Comparison of ENCODE assay signal across 13 cellular contexts in genomic region chr7:129066290-129067131, GRCh38. TPM values are rescaled to one million over a fixed set of nuclear protein-coding genes. Genes with fewer than 3 reads are reported as not detected.
DNase-seq lines count a peak whose midpoint lies in the region; ATAC-seq, FAIRE-seq and TF ChIP-seq lines count a peak whose summit lies in the region.
"Had no signal": no experiment of that assay in that cellular context is flagged by ENCODE, and none has a peak within 500 bp of the region (broad histone marks: within the 10 kb centered on the region; RNA-seq: fewer than 3 reads in every experiment).

No MANE protein-coding gene starts in this region.

- 0 out of 2 replicates have a peak overlapping the region, but pooled peaks have one; percentile 3 for H3K4ac ChIP-seq in IMR-90 (ENCODE audit: low read depth, low read length)

- no peaks in the 10 kb centered on the region for H3K79me1 ChIP-seq in IMR-90 (ENCODE audit: low read depth in 1 of 2, low read length in 2 of 2)

- TF ChIP-seq RAD21 in IMR-90 (IDR thresholded peaks at IDR 0.05; ENCODE audit: low read length) (no peak), GM12878 (IDR thresholded peaks at IDR 0.05; ENCODE audit: insufficient read depth, low read depth, low read length) (no peak)

- no peak overlapping the region for H3K18ac ChIP-seq in IMR-90 (ENCODE audit: low read depth, low read length)

- no peak overlapping the region for H2AK5ac ChIP-seq in IMR-90 (ENCODE audit: low read depth, low read length)

- H4K8ac ChIP-seq in IMR-90 (ENCODE audit: low read depth in 2 of 2, low read length in 2 of 2) = no peak overlapping the region

- no peaks in the 10 kb centered on the region for H3K4me1 Mint-ChIP-seq in immature natural killer cell
- H3K4me1 Mint-ChIP-seq: T-cell had no signal

- no peak overlapping the region for H3K4me3 ChIP-seq in IMR-90 (ENCODE audit: insufficient read depth, low read depth, low read length)
- no peak overlapping the region for H3K4me3 ChIP-seq in GM12878
- H3K4me3 ChIP-seq: psoas muscle had no signal

- ATAC-seq in IMR-90 (ENCODE audit: low read depth) (peak; percentile 97), GM12878 (peak; percentile 35), GM19452 (IDR thresholded peaks at IDR 0.05; ENCODE audit: unreplicated experiment) (no peak), GM21619 (IDR thresholded peaks at IDR 0.05; ENCODE audit: unreplicated experiment) (no peak)
- ATAC-seq: psoas muscle, T-cell had no signal

- WGBS in IMR-90 (ENCODE audit: extremely low coverage in 2 of 2, insufficient read length in 1 of 2), 2 experiments = 72% methylated on average over 5 of the region's 11 CpGs; no CpG with 5 or more reads in 1 of the 2 experiments
- whole genome bisulfite sequencing in GM12878 (ENCODE audit: insufficient coverage, insufficient replicate concordance, low lambda C conversion rate, missing lambda C conversion rate) = 88% methylated on average over 11 of the region's 11 CpGs

- no peaks in the 10 kb centered on the region for H3K9me1 ChIP-seq in IMR-90 (ENCODE audit: insufficient read depth, low read length)

- no peak overlapping the region for H4K91ac ChIP-seq in IMR-90 (ENCODE audit: insufficient read depth, low read depth, low read length)

- no peak overlapping the region for H2BK20ac ChIP-seq in IMR-90 (ENCODE audit: low read depth, low read length)

- RAD21 ChIA-PET in GM12878 (lab: Charles Lee; ENCODE audit: unreplicated experiment) = interaction anchor here (1.2 to 6.0 kb wide), 6 partner anchors 7 to 134 kb away, joined by 3 to 60 read pairs (median 5); no protein-coding TSS in a partner anchor

- SMC1A ChIA-PET in GM12878 (lab: Charles Lee; ENCODE audit: uncharacterized antibody, unreplicated experiment) = interaction anchor here (0.9 to 5.7 kb wide), 6 partner anchors 14 to 111 kb away, joined by 3 to 77 read pairs (median 5); partner anchors contain the start of gene TNPO3

- intact Hi-C loops in IMR-90 (cut with micrococcal nuclease) = no loop called here
- intact Hi-C loops in GM12878 (cut with micrococcal nuclease; ENCODE audit: unreplicated experiment) = no loop called here

- DNase-seq in Caki2 (ENCODE audit: low read depth) (peak; percentile 95), IMR-90 (peak; percentile 77), GM12878 (ENCODE audit: low read depth, low spot score) (no peak), kidney glomerular epithelial cell (lab: John Stamatoyannopoulos, UW) (peak; percentile 58), SKM-1 (lab: John Stamatoyannopoulos, UW; ENCODE audit: unreplicated experiment) (no peak), immature natural killer cell (no peak)
- DNase-seq: activated effector memory CD4-positive, alpha-beta T cell treated with Interleukin-2 at 50 U/mL for 16 hours; GDM1; psoas muscle; T-cell had no signal

- H4K20me1 ChIP-seq in IMR-90 (ENCODE audit: insufficient read depth, low read length) (no peaks in the 10 kb centered on the region), GM12878 (ENCODE audit: control insufficient read depth, insufficient read depth) (no peaks in the 10 kb centered on the region)

- TF ChIP-seq POLR2A in IMR-90 (IDR thresholded peaks at IDR 0.05; ENCODE audit: low read depth, low read length) = no peak
- TF ChIP-seq POLR2A in GM12878 (IDR thresholded peaks at IDR 0.05; ENCODE audit: low read depth, low read length) = no peak

- H4K5ac ChIP-seq in IMR-90 (ENCODE audit: low read depth, low read length) = no peak overlapping the region

- H3K27me3 ChIP-seq in IMR-90 (ENCODE audit: control insufficient read depth, insufficient read depth, low read length) = peaks cover 8% of the 10 kb centered on the region
- no peaks in the 10 kb centered on the region for H3K27me3 ChIP-seq in GM12878 (replicated peaks in 1 of 2; ENCODE audit: control insufficient read depth in 2 of 2, insufficient read depth in 2 of 2, low read length in 1 of 2)

- H3K4me2 ChIP-seq in IMR-90 (ENCODE audit: low read depth, low read length) = no peak overlapping the region
- no peak overlapping the region for H3K4me2 ChIP-seq in GM12878 (ENCODE audit: control insufficient read depth, insufficient read depth)

- H3K4me1 ChIP-seq in IMR-90 (ENCODE audit: control insufficient read depth, insufficient read depth, low read length) = peaks cover 4% of the 10 kb centered on the region; the same call in 1 of the 2 replicates
- no peaks in the 10 kb centered on the region for H3K4me1 ChIP-seq in GM12878 (ENCODE audit: control insufficient read depth, insufficient read depth, low read length)
- H3K4me1 ChIP-seq: psoas muscle had no signal

- H3K27ac ChIP-seq in IMR-90 (ENCODE audit: insufficient read depth, low read length) (no peak overlapping the region), GM12878 (ENCODE audit: control insufficient read depth, insufficient read depth) (no peak overlapping the region)
- H3K27ac ChIP-seq: psoas muscle had no signal

- no peak for TF ChIP-seq EP300 in GM12878 (IDR thresholded peaks at IDR 0.05; ENCODE audit: borderline replicate concordance in 1 of 2, control insufficient read depth in 1 of 2, low read depth in 2 of 2, low read length in 2 of 2)

- H2BK5ac ChIP-seq in IMR-90 (ENCODE audit: low read depth, low read length, poor library complexity, severe bottlenecking) = no peak overlapping the region

- no peaks in the 10 kb centered on the region for H3K79me2 ChIP-seq in GM12878 (ENCODE audit: control insufficient read depth, insufficient read depth, low read length)

- H3K27ac Mint-ChIP-seq in immature natural killer cell = no peak overlapping the region
- H3K27ac Mint-ChIP-seq: T-cell had no signal

- CTCF ChIA-PET in IMR-90 (lab: Yijun Ruan, JAX) (no interaction called here), GM12878 (lab: Yijun Ruan, JAX) (interaction anchor here (0.8 to 6.1 kb wide), 6 partner anchors 8 to 145 kb away, joined by 3 to 51 read pairs (median 5); no protein-coding TSS in a partner anchor)

- POLR2A ChIA-PET in IMR-90 (lab: Charles Lee; ENCODE audit: unreplicated experiment) (no interaction called here), GM12878 (lab: Charles Lee) (interaction anchor here (1.2 to 4.1 kb wide), 2 partner anchors 12 to 24 kb away, joined by 3 to 30 read pairs; partner anchors contain the start of gene TNPO3)

- H3K14ac ChIP-seq in IMR-90 (replicated peaks; ENCODE audit: low read depth, low read length) = no peak overlapping the region

- no peak overlapping the region for H2AK9ac ChIP-seq in IMR-90 (replicated peaks; ENCODE audit: low read depth, low read length, poor library complexity)

- H3K27me3 Mint-ChIP-seq in immature natural killer cell (ENCODE audit: low read depth in 3 of 3) = peaks cover 2 to 17% (median 3%) of the 10 kb centered on the region in 3 donors

- no peak overlapping the region for H3K4me3 Mint-ChIP-seq in immature natural killer cell
- H3K4me3 Mint-ChIP-seq: T-cell had no signal

- BruUV-seq in IMR-90 (replicated peaks; lab: Mats Ljungman, UMichigan) (no TSS peak), GM12878 (replicated peaks; lab: Mats Ljungman, UMichigan) (no TSS peak)

- H3K36me3 Mint-ChIP-seq in immature natural killer cell = no peaks in the 10 kb centered on the region

- H3K23ac ChIP-seq in IMR-90 (ENCODE audit: low read depth, low read length) = no peak overlapping the region

- no peak overlapping the region for H2BK120ac ChIP-seq in IMR-90 (ENCODE audit: low read depth, low read length)

- no peaks in the 10 kb centered on the region for H3K36me3 ChIP-seq in IMR-90 (ENCODE audit: control insufficient read depth, insufficient read depth, low read length)
- H3K36me3 ChIP-seq in GM12878 (ENCODE audit: control insufficient read depth in 2 of 2, insufficient read depth in 2 of 2, low read length in 1 of 2) = no peaks in the 10 kb centered on the region

- H2BK15ac ChIP-seq in IMR-90 (ENCODE audit: low read depth, low read length) = no peak overlapping the region

- FAIRE-seq in GM12878 (lab: Jason Lieb, UNC) = no peak
- FAIRE-seq: frontal cortex had no signal

- dilution Hi-C loops in IMR-90 (cut with HindIII; ENCODE audit: low sequenced_read_pairs, unreplicated experiment) = no loop called here

- no peak overlapping the region for H3K56ac ChIP-seq in IMR-90 (ENCODE audit: extremely low read depth, insufficient read depth, low read length)

- TF ChIP-seq CTCF in IMR-90 (conservative IDR thresholded peaks at IDR 0.05; ENCODE audit: low read depth, low read length) (no peak), GM12878 (IDR thresholded peaks at IDR 0.05 in 2 of 3, conservative IDR thresholded peaks at IDR 0.05 in 1 of 3; ENCODE audit: control insufficient read depth in 2 of 3, extremely low read depth in 1 of 3, insufficient read depth in 1 of 3, low read depth in 3 of 3, low read length in 3 of 3) (no peak)

- H3K9me3 Mint-ChIP-seq in immature natural killer cell = peaks cover 0 to 1% (median 0%) of the 10 kb centered on the region in 6 donors

- H3K9ac ChIP-seq in IMR-90 (ENCODE audit: low read depth, low read length) (no peak overlapping the region), GM12878 (ENCODE audit: control insufficient read depth, insufficient read depth, low read length) (no peak overlapping the region)

- H2AFZ ChIP-seq in IMR-90 (replicated peaks; ENCODE audit: low read length, poor library complexity) (peak overlapping the region; percentile 56), GM12878 (ENCODE audit: control insufficient read depth, low read depth, low read length) (peak overlapping the region; percentile 4; the same call in 1 of the 2 replicates)

- in situ Hi-C loops in Caki2 (cut with HindIII; ENCODE audit: low pct_unique_long_range_greater_than_20kb, low sequenced_read_pairs) (no loop called here), IMR-90 (cut with MboI; ENCODE audit: low sequenced_read_pairs) (no loop called here), GM12878 (cut with MboI) (no loop called here)

- H3K9me3 ChIP-seq in IMR-90 (ENCODE audit: control insufficient read depth, insufficient read depth, low read length) (no peaks in the 10 kb centered on the region; the same call in 1 of the 2 replicates), GM12878 (replicated peaks; ENCODE audit: control insufficient read depth, insufficient read depth, low read length) (no peaks in the 10 kb centered on the region; the same call in 2 of the 3 replicates)
- H3K9me3 ChIP-seq: psoas muscle had no signal

RNA-seq across cellular contexts. Expression of gene TNPO3, which starts 11.6 kb away (rescaled TPM):
- total RNA-seq in Caki2 (2014; rRNA removed; shearing (Covaris generic); ENCODE audit: low replicate concordance) = 50.5 and 56.6 TPM in 2 replicates
- total RNA-seq in IMR-90 (2012; rRNA removed) (77.2 and 78.6 TPM in 2 replicates), GM12878 (2014; rRNA removed) (72.7 and 77.4 TPM in 2 replicates), GM12878 (2014; rRNA removed; fragmentation: Illumina TruSeq; extraction: Trizol) (64.3 and 64.5 TPM in 2 replicates), GM12878 (2021) (63.0 and 67.6 TPM in 2 replicates)
- polyA plus RNA-seq in IMR-90 (2012; rRNA removed) (21.8 and 24.2 TPM in 2 replicates), GM12878 (2011; rRNA removed) (46.6 and 56.7 TPM in 2 replicates), GM12878 (2014; fragmentation: Illumina TruSeq; extraction: Trizol) (68.7 and 68.9 TPM in 2 replicates), GM12878 (2014; fragmentation: Nextera tagmentation; extraction: Ambion mirVana) (10 to 100 TPM; 17.6 to 23.5 TPM), GM12878 (2014; rRNA removed) (52.4 and 57.4 TPM in 2 replicates), GM12878 (2016; fragmentation: Nextera tagmentation; extraction: Ambion mirVana) (10 to 100 TPM; 84.5 to 91.8 TPM), immature natural killer cell (10 to 100 TPM; 26.3 to 49.4 (median 41.9) TPM)
- 10.8 and 15.9 TPM in 2 replicates for polyA plus RNA-seq in IMR-90 (2012; cell fraction: cytosol; rRNA removed)
- 9.7 and 20.1 TPM in 2 replicates for polyA plus RNA-seq in IMR-90 (2012; cell fraction: nucleus; rRNA removed; ENCODE audit: low replicate concordance)
- total RNA-seq in GM12878 (2013; cell fraction: nucleolus; rRNA removed) = 77.5 and 79.6 TPM in 2 replicates
- polyA plus RNA-seq in GM12878 (2011; ENCODE audit: low read depth) = 34.8 TPM
- polyA plus RNA-seq in GM12878 (2011; cell fraction: cytosol; rRNA removed) = 59.9 and 67.6 TPM in 2 replicates
- 46.9 and 53.0 TPM in 2 replicates for polyA plus RNA-seq in GM12878 (2011; cell fraction: nucleus; rRNA removed)
- 40.9 and 46.9 TPM in 2 replicates for polyA plus RNA-seq in GM12878 (2012)
- 99.0 and 133 TPM in 2 replicates for polyA minus RNA-seq in GM12878 (2011; rRNA and poly(A)+ RNA removed)
- 27.8 and 31.8 TPM in 2 replicates for polyA minus RNA-seq in GM12878 (2011; cell fraction: cytosol; rRNA and poly(A)+ RNA removed)
- polyA minus RNA-seq in GM12878 (2011; cell fraction: nucleus; rRNA and poly(A)+ RNA removed) = 36.3 and 44.6 TPM in 2 replicates

Comparison
In these comparisons a context has a peak if more than half of its experiments do, and no peak if none do; other contexts are left out.
1. DNase-seq: peak in Caki2 (single experiment), IMR-90 (single experiment) and kidney glomerular epithelial cell (single experiment); none in GM12878 (single experiment), SKM-1 (single experiment) and immature natural killer cell (0 of 3).
2. ATAC-seq: peak in IMR-90 (single experiment) and GM12878 (single experiment); none in GM19452 (single experiment) and GM21619 (single experiment).